8 cellular contexts compared by ENCODE assay signal in genomic region chr1:225809842-225810578, GRCh38. TPM values are rescaled to one million over a fixed set of nuclear protein-coding genes. Genes with fewer than 3 reads are reported as not detected.
A peak's percentile ranks its signal among the peaks of the same experiment; 100 is the strongest.
DNase-seq lines count a peak whose midpoint lies in the region; ATAC-seq and TF ChIP-seq lines count a peak whose summit lies in the region.

Gene EPHX1 (plus strand): TSS chr1:225810124. CDS start chr1:225828730, 18,606 bp downstream.

- TF ChIP-seq CTCF in AG09309 (IDR thresholded peaks at IDR 0.05; ENCODE audit: control insufficient read depth, insufficient read depth, low read depth, low read length, missing control alignments) = peak; percentile 46
- no peak for TF ChIP-seq CTCF in coronary artery (IDR thresholded peaks at IDR 0.05)
- TF ChIP-seq CTCF in left lung (IDR thresholded peaks at IDR 0.05) = peak in 1 of 2 donors; percentile 17

- H3K4me1 ChIP-seq in left lung = peaks cover 43 to 56% of the 10 kb centered on the region in 2 donors

- ATAC-seq in GM18870 (IDR thresholded peaks at IDR 0.05; ENCODE audit: unreplicated experiment) (peak; percentile 85), HG03108 (IDR thresholded peaks at IDR 0.05; ENCODE audit: unreplicated experiment) (peak; percentile 95), left lung (peak; percentile 79)

- H3K9me3 ChIP-seq in left lung = no peaks in the 10 kb centered on the region

- no peaks in the 10 kb centered on the region for H3K36me3 ChIP-seq in left lung

- H3K27ac ChIP-seq in coronary artery (peak within 1 kb of the TSS; percentile 53 to 93), left lung (peak within 1 kb of the TSS; percentile 71 to 89)

- no peaks in the 10 kb centered on the region for H3K27me3 ChIP-seq in left lung

- peak; percentile 45 for DNase-seq in AG09309 (ENCODE audit: low read depth)
- DNase-seq in NCI-H2227 treated with DMSO at 0.1 percent for 48 hours (lab: John Stamatoyannopoulos, UW) = peak; percentile 92
- peak; percentile 47 to 62 for DNase-seq in activated CD4-positive, alpha-beta T cell treated with anti-CD3 and anti-CD28 coated beads for 4 hours
- DNase-seq in coronary artery (ENCODE audit: low spot score) = peak; percentile 94
- peak; percentile 93 to 96 for DNase-seq in left lung
- peak; percentile 17 for DNase-seq in stimulated activated CD4-positive, alpha-beta T cell treated with anti-CD3 and anti-CD28 coated beads, Interleukin-2, amount 100 ng/mL, for 4 hours (ENCODE audit: low read depth)

- H3K4me3 ChIP-seq in AG09309 (ENCODE audit: control insufficient read depth, low read depth, low read length) = peak within 1 kb of the TSS; percentile 67
- peak within 1 kb of the TSS; percentile 93 for H3K4me3 ChIP-seq in coronary artery
- peak within 1 kb of the TSS; percentile 57 to 58 for H3K4me3 ChIP-seq in left lung

- intact Hi-C loops in left lung (cut with DNase I) = no loop called here

RNA-seq across cellular contexts. Expression of gene EPHX1, which starts in this region (rescaled TPM):
- 100 to 1,000 TPM; 116 to 305 TPM for total RNA-seq in left lung

Comparison
In these comparisons a context has a peak if more than half of its experiments do, and no peak if none do; other contexts are left out.
1. Peak in every context shown above with its lines: DNase-seq, ATAC-seq, H3K4me3 ChIP-seq and H3K27ac ChIP-seq.
2. DNase-seq: peak in every context shown above with its lines; median percentile 94 in left lung; 94 in coronary artery; 92 in NCI-H2227 treated with DMSO at 0.1 percent for 48 hours; 54 in activated CD4-positive, alpha-beta T cell treated with anti-CD3 and anti-CD28 coated beads for 4 hours; 45 in AG09309; 17 in stimulated activated CD4-positive, alpha-beta T cell treated with anti-CD3 and anti-CD28 coated beads, Interleukin-2, amount 100 ng/mL, for 4 hours.